30 cellular contexts compared by ENCODE assay signal in the genomic region with DNA sequence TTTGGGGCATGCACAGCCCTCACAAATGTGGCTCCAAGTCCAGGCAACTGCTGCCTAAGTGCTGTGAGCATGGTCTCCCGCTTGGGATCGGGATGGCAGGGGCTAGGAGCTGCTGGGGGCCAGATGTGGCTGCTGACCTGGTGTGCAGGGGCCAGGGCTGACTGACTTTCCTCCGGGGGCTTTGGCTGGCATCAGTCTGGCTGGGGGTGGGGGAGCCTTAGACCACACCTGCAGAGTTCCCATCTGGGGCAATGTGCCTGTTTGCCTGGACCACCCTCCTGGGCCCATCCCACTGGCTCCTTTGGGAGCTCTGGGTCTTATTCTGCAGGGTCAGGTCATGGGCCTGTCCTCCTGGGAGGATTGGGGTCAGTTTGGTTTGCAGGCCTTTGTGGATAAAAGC.
"Had no signal": no experiment of that assay in that cellular context is flagged by ENCODE, and none has a peak within 500 bp of the region (broad histone marks: within the 10 kb centered on the region; RNA-seq: fewer than 3 reads in every experiment).

No MANE protein-coding gene starts in this region.

- ATAC-seq: activated CD8-positive, alpha-beta T cell treated with anti-CD3 and anti-CD28 coated beads, Interleukin-2, amount 10 ng/mL, durations not matched to agents 7 days and 5 days; body of pancreas; WTC11 had no signal

- H3K36me3 ChIP-seq: ascending aorta, breast epithelium, MG63, Peyer's patch, SJSA1 had no signal

- DNase-seq: activated CD4-positive, alpha-beta T cell treated with anti-CD3 and anti-CD28 coated beads, Interleukin-2, amount 10 ng/mL, durations not matched to agents 7 days and 5 days; activated CD4-positive, alpha-beta T cell treated with anti-CD3 and anti-CD28 coated beads, Interleukin-2, amount 50 U/mL, for 48 hours; activated CD8-positive, alpha-beta T cell treated with anti-CD3 and anti-CD28 coated beads, Interleukin-2, amount 10 ng/mL, durations not matched to agents 7 days and 5 days; activated gamma-delta T cell; activated naive CD4-positive, alpha-beta T cell treated with Interleukin-2 at 50 U/mL for 16 hours; activated naive CD8-positive, alpha-beta T cell treated with anti-CD3 and anti-CD28 coated beads, Interleukin-2, amount 10 ng/mL, durations not matched to agents 7 days and 5 days; activated T-cell treated with anti-CD3 and anti-CD28 coated beads, Interleukin-2, amount 50 U/mL, for 24 hours; body of pancreas; Kasumi-1; KG1; MG63; NCI-H1048; NCI-H1105 treated with DMSO at 0.1 percent for 48 hours; NCI-H1436; NCI-H1694; NCI-H1930; NCI-H2081 treated with DMSO at 0.1 percent for 48 hours; NCI-H226; NCI-H524 treated with DMSO at 0.1 percent for 48 hours; NK-92 treated with Interleukin-12 subunit alpha and Interleukin-12 subunit beta, amount 100 ng/mL, for 24 hours; PC-3; Peyer's patch; RPMI8226; SHP77 treated with DMSO at 0.1 percent for 48 hours; SW 1271; T1000 had no signal

- H3K27me3 ChIP-seq: ascending aorta, body of pancreas, breast epithelium, MG63, Peyer's patch, SJSA1 had no signal

- H3K4me1 ChIP-seq: ascending aorta, body of pancreas, breast epithelium, Peyer's patch had no signal

- H3K27ac ChIP-seq: ascending aorta, body of pancreas, Peyer's patch had no signal

- H3K4me3 ChIP-seq: ascending aorta, body of pancreas, breast epithelium, MG63, Peyer's patch, SJSA1 had no signal

- H3K9me3 ChIP-seq: ascending aorta, body of pancreas, breast epithelium, MG63, Peyer's patch, SJSA1 had no signal
